In genomic region chr16:27310576-27311448, GRCh38 we compare ENCODE assay signal across 19 cellular contexts. TPM values are rescaled to one million over a fixed set of nuclear protein-coding genes. Genes with fewer than 3 reads are reported as not detected.
DNase-seq lines count a peak whose midpoint lies in the region; ATAC-seq and TF ChIP-seq lines count a peak whose summit lies in the region.
"Had no signal": no experiment of that assay in that cellular context is flagged by ENCODE, and none has a peak within 500 bp of the region (broad histone marks: within the 10 kb centered on the region; RNA-seq: fewer than 3 reads in every experiment).

No MANE protein-coding gene starts in this region.

- peaks cover 41% of the 10 kb centered on the region for H3K27me3 Mint-ChIP-seq in nephron (ENCODE audit: low read depth)
- peaks cover 33% of the 10 kb centered on the region for H3K27me3 Mint-ChIP-seq in activated naive CD4-positive, alpha-beta T cell treated with anti-CD3 and anti-CD28 coated beads, Interleukin-2, amount 10 ng/mL, durations not matched to agents 7 days and 5 days

- no peak for TF ChIP-seq CTCF in cardiac fibroblast (IDR thresholded peaks at IDR 0.05; ENCODE audit: low read depth, low read length)
- TF ChIP-seq CTCF in nephron (IDR thresholded peaks at IDR 0.05; ENCODE audit: unreplicated experiment in 3 of 3), result no peak
- TF ChIP-seq CTCF in testis (IDR thresholded peaks at IDR 0.05), result no peak

- CTCF ChIA-PET in activated naive CD4-positive, alpha-beta T cell treated with anti-CD3 and anti-CD28 coated beads, Interleukin-2, amount 10 ng/mL, durations not matched to agents 7 days and 5 days (lab: Charles Lee), result interaction anchor here (0.6 kb wide), 1 partner anchor 65 kb away, joined by 3 read pairs; no protein-coding TSS in a partner anchor

- DNase-seq in left cardiac atrium (peak; percentile 59), left ventricle myocardium superior (no peak), cardiac fibroblast (ENCODE audit: low read depth in 2 of 2) (peak; percentile 20 to 80), testis (peak; percentile 81), amygdala (lab: John Stamatoyannopoulos, UW) (no peak), NCI-H446 treated with DMSO at 0.1 percent for 48 hours (lab: John Stamatoyannopoulos, UW) (no peak)
- DNase-seq in activated naive CD4-positive, alpha-beta T cell treated with anti-CD3 and anti-CD28 coated beads, Interleukin-2, amount 10 ng/mL, durations not matched to agents 7 days and 5 days, result no peak
- DNase-seq: C1 segment of cervical spinal cord; DMS153; EL; GOT3; NCI-H1436; NCI-H2029; NCI-H2171; NCI-H446; NK-92 treated with Interleukin-12 subunit alpha and Interleukin-12 subunit beta, amount 100 ng/mL, for 24 hours had no signal

- H3K4me3 ChIP-seq in cardiac fibroblast (replicated peaks in 1 of 2; ENCODE audit: low read depth in 2 of 2, low read length in 2 of 2) (no peak overlapping the region), testis (no peak overlapping the region)
- H3K4me3 ChIP-seq: A549 had no signal

- H3K9me3 Mint-ChIP-seq in nephron, result peaks cover 2% of the 10 kb centered on the region
- peaks cover 6% of the 10 kb centered on the region for H3K9me3 Mint-ChIP-seq in activated naive CD4-positive, alpha-beta T cell treated with anti-CD3 and anti-CD28 coated beads, Interleukin-2, amount 10 ng/mL, durations not matched to agents 7 days and 5 days

- H3K4me3 Mint-ChIP-seq in nephron, result peak overlapping the region; percentile 29 to 63 (median 42)
- no peak overlapping the region for H3K4me3 Mint-ChIP-seq in activated naive CD4-positive, alpha-beta T cell treated with anti-CD3 and anti-CD28 coated beads, Interleukin-2, amount 10 ng/mL, durations not matched to agents 7 days and 5 days

- intact Hi-C loops in left cardiac atrium (cut with DNase I), result no loop called here
- intact Hi-C loops in left ventricle myocardium superior (cut with micrococcal nuclease), result no loop called here
- intact Hi-C loops in testis (cut with DNase I; ENCODE audit: low total_unique reads), result no loop called here

- H3K36me3 ChIP-seq in testis (ENCODE audit: low read depth, missing control alignments), result no peaks in the 10 kb centered on the region

- ATAC-seq in left cardiac atrium (no peak), left ventricle myocardium superior (no peak)
- ATAC-seq: A549 had no signal

- H3K27ac Mint-ChIP-seq in nephron, result peak overlapping the region; percentile 4 to 48 (median 45)
- no peak overlapping the region for H3K27ac Mint-ChIP-seq in activated naive CD4-positive, alpha-beta T cell treated with anti-CD3 and anti-CD28 coated beads, Interleukin-2, amount 10 ng/mL, durations not matched to agents 7 days and 5 days

- TF ChIP-seq POLR2A in testis (IDR thresholded peaks at IDR 0.05), result no peak

- H3K4me1 Mint-ChIP-seq in nephron, result peaks cover 29% of the 10 kb centered on the region
- peaks cover 15% of the 10 kb centered on the region for H3K4me1 Mint-ChIP-seq in activated naive CD4-positive, alpha-beta T cell treated with anti-CD3 and anti-CD28 coated beads, Interleukin-2, amount 10 ng/mL, durations not matched to agents 7 days and 5 days

- H3K9me3 ChIP-seq in testis, result no peaks in the 10 kb centered on the region

- peaks cover 17% of the 10 kb centered on the region for H3K4me1 ChIP-seq in testis

- WGBS in testis, 2 donors, result 44 to 59% methylated on average over 16 of the region's 16 CpGs

- peak overlapping the region in 1 of 2 donors; percentile 39 for H3K27ac ChIP-seq in testis
- H3K27ac ChIP-seq: KMS-11 had no signal

- no peaks in the 10 kb centered on the region for H3K27me3 ChIP-seq in testis

- H3K36me3 Mint-ChIP-seq in nephron (ENCODE audit: low read depth), result no peaks in the 10 kb centered on the region
- H3K36me3 Mint-ChIP-seq in activated naive CD4-positive, alpha-beta T cell treated with anti-CD3 and anti-CD28 coated beads, Interleukin-2, amount 10 ng/mL, durations not matched to agents 7 days and 5 days, result peaks cover 24% of the 10 kb centered on the region

RNA-seq across cellular contexts. Expression of gene IL4R, which starts 3.0 kb away (rescaled TPM):
- total RNA-seq in left cardiac atrium (10 to 100 TPM; 19.8 to 56.8 TPM), left ventricle myocardium superior (9.8 TPM), testis (10 to 100 TPM; 68.6 to 70.7 TPM)
- 41.4 TPM for polyA plus RNA-seq in testis (ENCODE audit: insufficient read depth, low read depth, low replicate concordance)

RNA-seq across cellular contexts. Expression of gene NSMCE1, which starts 42.2 kb away (rescaled TPM):
- total RNA-seq in left cardiac atrium, result 10 to 100 TPM; 31.5 to 32.6 TPM
- total RNA-seq in left ventricle myocardium superior, result 34.2 TPM
- total RNA-seq in testis, result 10 to 100 TPM; 58.1 to 71.1 TPM
- polyA plus RNA-seq in testis (ENCODE audit: insufficient read depth, low read depth, low replicate concordance), result 135 TPM

Comparison
In these comparisons a context has a peak if more than half of its experiments do, and no peak if none do; other contexts are left out.
1. DNase-seq: peak in left cardiac atrium (single experiment), cardiac fibroblast (2 of 2) and testis (single experiment); none in left ventricle myocardium superior (single experiment), activated naive CD4-positive, alpha-beta T cell treated with anti-CD3 and anti-CD28 coated beads, Interleukin-2, amount 10 ng/mL, durations not matched to agents 7 days and 5 days (single experiment), amygdala (0 of 56) and NCI-H446 treated with DMSO at 0.1 percent for 48 hours (single experiment).